1 cellular context compared by ENCODE assay signal in the genomic region with DNA sequence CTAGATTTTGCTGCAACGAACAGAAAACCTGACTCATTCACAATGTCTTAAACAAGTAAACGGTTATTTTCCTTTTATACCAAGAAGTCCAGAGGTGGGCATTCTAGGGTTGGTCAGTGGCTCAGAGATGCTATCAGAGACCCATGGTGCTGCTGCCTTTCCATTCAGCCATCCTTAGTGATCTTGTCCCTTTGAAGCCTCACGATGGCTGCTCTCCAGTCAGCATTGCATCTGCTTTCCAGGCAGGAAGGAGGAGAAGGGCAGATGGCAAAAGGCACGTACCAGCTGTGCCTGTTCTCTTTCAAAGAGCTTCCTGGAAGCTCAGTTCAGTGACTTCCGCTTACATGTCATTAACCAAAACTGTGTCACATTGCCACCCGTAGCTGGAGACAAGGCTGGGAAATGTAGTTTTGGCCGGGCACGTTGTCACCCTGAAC.
TF ChIP-seq lines count a peak whose summit lies in the region.

No MANE protein-coding gene starts in this region.

TF ChIP-seq in SK-N-SH, 30 proteins besides CTCF, POLR2A, EP300 and RAD21 (continued from another document):
- TF ChIP-seq, protein P1, sequence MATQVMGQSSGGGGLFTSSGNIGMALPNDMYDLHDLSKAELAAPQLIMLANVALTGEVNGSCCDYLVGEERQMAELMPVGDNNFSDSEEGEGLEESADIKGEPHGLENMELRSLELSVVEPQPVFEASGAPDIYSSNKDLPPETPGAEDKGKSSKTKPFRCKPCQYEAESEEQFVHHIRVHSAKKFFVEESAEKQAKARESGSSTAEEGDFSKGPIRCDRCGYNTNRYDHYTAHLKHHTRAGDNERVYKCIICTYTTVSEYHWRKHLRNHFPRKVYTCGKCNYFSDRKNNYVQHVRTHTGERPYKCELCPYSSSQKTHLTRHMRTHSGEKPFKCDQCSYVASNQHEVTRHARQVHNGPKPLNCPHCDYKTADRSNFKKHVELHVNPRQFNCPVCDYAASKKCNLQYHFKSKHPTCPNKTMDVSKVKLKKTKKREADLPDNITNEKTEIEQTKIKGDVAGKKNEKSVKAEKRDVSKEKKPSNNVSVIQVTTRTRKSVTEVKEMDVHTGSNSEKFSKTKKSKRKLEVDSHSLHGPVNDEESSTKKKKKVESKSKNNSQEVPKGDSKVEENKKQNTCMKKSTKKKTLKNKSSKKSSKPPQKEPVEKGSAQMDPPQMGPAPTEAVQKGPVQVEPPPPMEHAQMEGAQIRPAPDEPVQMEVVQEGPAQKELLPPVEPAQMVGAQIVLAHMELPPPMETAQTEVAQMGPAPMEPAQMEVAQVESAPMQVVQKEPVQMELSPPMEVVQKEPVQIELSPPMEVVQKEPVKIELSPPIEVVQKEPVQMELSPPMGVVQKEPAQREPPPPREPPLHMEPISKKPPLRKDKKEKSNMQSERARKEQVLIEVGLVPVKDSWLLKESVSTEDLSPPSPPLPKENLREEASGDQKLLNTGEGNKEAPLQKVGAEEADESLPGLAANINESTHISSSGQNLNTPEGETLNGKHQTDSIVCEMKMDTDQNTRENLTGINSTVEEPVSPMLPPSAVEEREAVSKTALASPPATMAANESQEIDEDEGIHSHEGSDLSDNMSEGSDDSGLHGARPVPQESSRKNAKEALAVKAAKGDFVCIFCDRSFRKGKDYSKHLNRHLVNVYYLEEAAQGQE (IDR thresholded peaks at IDR 0.05; ENCODE audit: low read depth, low read length), result no peak
- TF ChIP-seq TCF12 (IDR thresholded peaks at IDR 0.05) (peak; percentile 52; the same call in 1 of the 2 replicates), EZH2phosphoT487 (IDR thresholded peaks at IDR 0.05; ENCODE audit: borderline replicate concordance, low read depth) (no peak), NFIC (IDR thresholded peaks at IDR 0.05; ENCODE audit: borderline replicate concordance) (no peak), RXRA (IDR thresholded peaks at IDR 0.05; ENCODE audit: borderline replicate concordance, low read depth) (no peak), FOSL2 (IDR thresholded peaks at IDR 0.05; ENCODE audit: borderline replicate concordance, low read depth) (no peak), MXI1 (IDR thresholded peaks at IDR 0.05; ENCODE audit: low read depth, low read length) (peak; percentile 77), CHD2 (IDR thresholded peaks at IDR 0.05; ENCODE audit: low read length, partially characterized antibody) (peak; percentile 92), SIN3A (IDR thresholded peaks at IDR 0.05; ENCODE audit: borderline replicate concordance, low read depth, low read length) (no peak), GATA2 (CRISPR knock-in tag; IDR thresholded peaks at IDR 0.05) (peak; percentile 66), FOXJ3 (CRISPR knock-in tag; IDR thresholded peaks at IDR 0.05) (peak; percentile 49; the same call in 1 of the 2 replicates), ELF1 (IDR thresholded peaks at IDR 0.05) (no peak), TAF1 (IDR thresholded peaks at IDR 0.05; ENCODE audit: borderline replicate concordance, low read depth, low read length) (no peak)
- TF ChIP-seq, protein P2, sequence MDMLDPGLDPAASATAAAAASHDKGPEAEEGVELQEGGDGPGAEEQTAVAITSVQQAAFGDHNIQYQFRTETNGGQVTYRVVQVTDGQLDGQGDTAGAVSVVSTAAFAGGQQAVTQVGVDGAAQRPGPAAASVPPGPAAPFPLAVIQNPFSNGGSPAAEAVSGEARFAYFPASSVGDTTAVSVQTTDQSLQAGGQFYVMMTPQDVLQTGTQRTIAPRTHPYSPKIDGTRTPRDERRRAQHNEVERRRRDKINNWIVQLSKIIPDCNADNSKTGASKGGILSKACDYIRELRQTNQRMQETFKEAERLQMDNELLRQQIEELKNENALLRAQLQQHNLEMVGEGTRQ (IDR thresholded peaks at IDR 0.05; ENCODE audit: borderline replicate concordance, low read depth, low read length), result no peak
- TF ChIP-seq, protein P3, sequence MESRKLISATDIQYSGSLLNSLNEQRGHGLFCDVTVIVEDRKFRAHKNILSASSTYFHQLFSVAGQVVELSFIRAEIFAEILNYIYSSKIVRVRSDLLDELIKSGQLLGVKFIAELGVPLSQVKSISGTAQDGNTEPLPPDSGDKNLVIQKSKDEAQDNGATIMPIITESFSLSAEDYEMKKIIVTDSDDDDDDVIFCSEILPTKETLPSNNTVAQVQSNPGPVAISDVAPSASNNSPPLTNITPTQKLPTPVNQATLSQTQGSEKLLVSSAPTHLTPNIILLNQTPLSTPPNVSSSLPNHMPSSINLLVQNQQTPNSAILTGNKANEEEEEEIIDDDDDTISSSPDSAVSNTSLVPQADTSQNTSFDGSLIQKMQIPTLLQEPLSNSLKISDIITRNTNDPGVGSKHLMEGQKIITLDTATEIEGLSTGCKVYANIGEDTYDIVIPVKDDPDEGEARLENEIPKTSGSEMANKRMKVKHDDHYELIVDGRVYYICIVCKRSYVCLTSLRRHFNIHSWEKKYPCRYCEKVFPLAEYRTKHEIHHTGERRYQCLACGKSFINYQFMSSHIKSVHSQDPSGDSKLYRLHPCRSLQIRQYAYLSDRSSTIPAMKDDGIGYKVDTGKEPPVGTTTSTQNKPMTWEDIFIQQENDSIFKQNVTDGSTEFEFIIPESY (IDR thresholded peaks at IDR 0.05; ENCODE audit: borderline replicate concordance, low read depth), result no peak
- TF ChIP-seq, protein P4, sequence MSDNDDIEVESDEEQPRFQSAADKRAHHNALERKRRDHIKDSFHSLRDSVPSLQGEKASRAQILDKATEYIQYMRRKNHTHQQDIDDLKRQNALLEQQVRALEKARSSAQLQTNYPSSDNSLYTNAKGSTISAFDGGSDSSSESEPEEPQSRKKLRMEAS (IDR thresholded peaks at IDR 0.05; ENCODE audit: low read depth), result 0 out of 2 replicates have a peak, but pooled peaks have one; percentile 37
